ENCODE assay signal across 23 cellular contexts in the genomic region with DNA sequence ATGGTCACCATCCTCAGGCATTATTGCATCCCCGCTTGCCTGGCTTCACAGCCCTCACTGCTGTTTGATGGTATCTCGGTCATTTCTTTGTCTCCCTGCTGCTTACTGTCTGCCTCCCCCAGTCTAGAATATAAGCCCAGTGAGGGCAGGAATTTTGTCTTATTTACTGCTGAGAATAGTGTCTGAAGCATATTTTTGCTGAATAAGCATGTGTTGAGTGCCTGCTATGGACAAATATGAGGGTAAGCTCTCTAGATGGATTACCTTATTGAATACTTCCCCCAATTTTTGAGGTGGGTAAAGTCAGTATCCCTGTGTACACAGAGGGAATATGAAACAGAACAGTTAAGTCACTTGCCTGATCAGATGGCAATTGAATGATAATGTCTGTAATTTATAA. TPM values are rescaled to one million over a fixed set of nuclear protein-coding genes. Genes with fewer than 3 reads are reported as not detected.
"Had no signal": no experiment of that assay in that cellular context is flagged by ENCODE, and none has a peak within 500 bp of the region (broad histone marks: within the 10 kb centered on the region; RNA-seq: fewer than 3 reads in every experiment).

No MANE protein-coding gene starts in this region.

- H3K9me3 ChIP-seq: Peyer's patch, SJCRH30 had no signal

- DNase-seq: KBM-7; MV-4-11; NCI-H1048; NCI-H1105; NCI-H187; NCI-H2029; NCI-H2171; NCI-H446 treated with DMSO at 0.1 percent for 48 hours; NCI-H526; NCI-H82; NK-92 treated with Interleukin-12 subunit alpha and Interleukin-12 subunit beta, amount 100 ng/mL, for 24 hours; PC-3; Peyer's patch; SHP77 treated with DMSO at 0.1 percent for 48 hours; SJCRH30; T-helper 1 cell had no signal

- ATAC-seq: PC-3, Right ventricle myocardium inferior, SK-N-SH treated with all-trans-retinoic acid at 6 μM for 48 hours had no signal

- H3K36me3 ChIP-seq: Peyer's patch, SJCRH30 had no signal

- H3K27ac ChIP-seq: Peyer's patch, SJCRH30 had no signal

- H3K27me3 ChIP-seq: Peyer's patch, SJCRH30 had no signal

- H3K4me1 ChIP-seq: Peyer's patch had no signal

- H3K4me3 ChIP-seq: Peyer's patch, SJCRH30 had no signal

RNA-seq across cellular contexts. Expression of gene CABCOCO1, which starts 36.5 kb away (rescaled TPM):
- total RNA-seq: HT-29, MCF 10A, OCI-LY7, PC-3, Peyer's patch, Right ventricle myocardium inferior, RPMI7951, SJCRH30 had no signal
- polyA plus RNA-seq: IgD-negative memory B cell had no signal
